15 cellular contexts compared by ENCODE assay signal in the genomic region with DNA sequence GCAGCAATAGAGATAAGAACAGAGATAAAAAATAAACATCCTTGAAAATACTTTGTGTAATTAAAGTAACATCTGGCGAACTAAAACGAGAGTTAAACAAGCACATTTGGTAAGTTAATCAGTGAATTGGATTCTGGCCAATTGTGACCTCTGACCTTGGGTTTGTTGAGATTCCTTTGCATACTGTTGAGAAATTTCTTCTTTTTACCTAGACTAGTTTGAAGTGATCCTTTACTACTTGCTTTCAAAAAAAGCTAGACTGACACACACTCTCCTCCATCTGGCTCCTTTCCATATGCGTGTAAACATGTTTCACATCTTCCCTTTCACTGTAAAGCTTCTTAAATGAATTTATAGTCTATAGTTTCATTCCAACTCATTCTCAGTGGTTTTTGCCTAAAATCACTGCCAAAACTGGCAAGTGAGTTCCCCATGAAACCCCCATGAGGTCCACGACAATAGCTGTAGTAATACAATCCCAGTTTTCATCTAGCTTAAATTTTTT. TPM values are rescaled to one million over a fixed set of nuclear protein-coding genes. Genes with fewer than 3 reads are reported as not detected.
DNase-seq lines count a peak whose midpoint lies in the region; ATAC-seq lines count a peak whose summit lies in the region.
"Had no signal": no experiment of that assay in that cellular context is flagged by ENCODE, and none has a peak within 500 bp of the region (broad histone marks: within the 10 kb centered on the region; RNA-seq: fewer than 3 reads in every experiment).

No MANE protein-coding gene starts in this region.

- intact Hi-C loops in left ventricle myocardium superior (cut with micrococcal nuclease) = no loop called here
- intact Hi-C loops in cardiac septum (cut with DNase I) = no loop called here
- intact Hi-C loops in head of caudate nucleus (cut with DNase I) = no loop called here

- no peaks in the 10 kb centered on the region for H3K79me1 ChIP-seq in mesendoderm (ENCODE audit: low read length)

- no peak overlapping the region for H3K4me3 ChIP-seq in mesendoderm (ENCODE audit: low read length)
- H3K4me3 ChIP-seq: SJCRH30, smooth muscle cell had no signal

- H4K5ac ChIP-seq in mesendoderm (ENCODE audit: low read length) = no peak overlapping the region

- H4K8ac ChIP-seq in mesendoderm (ENCODE audit: low read depth, low read length) = no peak overlapping the region

- H3K27ac ChIP-seq in mesendoderm (ENCODE audit: low read depth, low read length) = no peak overlapping the region
- H3K27ac ChIP-seq: SJCRH30 had no signal

- H3K36me3 ChIP-seq in mesendoderm (ENCODE audit: control insufficient read depth, insufficient read depth, low read length) = no peaks in the 10 kb centered on the region
- H3K36me3 ChIP-seq: SJCRH30 had no signal

- no peaks in the 10 kb centered on the region for H3K4me1 ChIP-seq in mesendoderm (ENCODE audit: control insufficient read depth, low read depth, low read length)
- H3K4me1 ChIP-seq: SJCRH30 had no signal

- H3K9ac ChIP-seq in mesendoderm (ENCODE audit: low read length) = no peak overlapping the region

- H3K23ac ChIP-seq in mesendoderm (ENCODE audit: low read length) = no peak overlapping the region

- no peak overlapping the region for H2BK5ac ChIP-seq in mesendoderm (ENCODE audit: low read length)

- no peak overlapping the region for H2AK5ac ChIP-seq in mesendoderm (ENCODE audit: low read length)

- H3K27me3 ChIP-seq in mesendoderm (ENCODE audit: insufficient read depth, low read length, poor library complexity) = no peaks in the 10 kb centered on the region
- H3K27me3 ChIP-seq: SJCRH30 had no signal

- DNase-seq in left ventricle myocardium superior = no peak
- DNase-seq in cardiac septum (ENCODE audit: low spot score) = no peak
- peak; percentile 72 for DNase-seq in amniotic epithelial cell (ENCODE audit: low read depth)
- no peak for DNase-seq in mesendoderm
- no peak for DNase-seq in NCI-H187 treated with DMSO at 0.1 percent for 48 hours (lab: John Stamatoyannopoulos, UW)
- no peak for DNase-seq in head of caudate nucleus
- DNase-seq in COR-L47 (lab: John Stamatoyannopoulos, UW) = no peak
- DNase-seq: activated B cell treated with CpG ODN at 0.5 μM for 24 hours; activated T-cell treated with anti-CD3 and anti-CD28 coated beads, Interleukin-2, amount 50 U/mL, for 72 hours; erythroblast; NCI-H510A treated with DMSO at 0.1 percent for 48 hours; SJCRH30; trophoblast cell had no signal

- peak; percentile 50 for ATAC-seq in left ventricle myocardium superior
- peak; percentile 44 for ATAC-seq in HG02840 (IDR thresholded peaks at IDR 0.05; ENCODE audit: low FRiP score, unreplicated experiment)

- H3K56ac ChIP-seq in mesendoderm (ENCODE audit: low read length) = no peak overlapping the region

- no peaks in the 10 kb centered on the region for H3K79me2 ChIP-seq in mesendoderm (ENCODE audit: control insufficient read depth, insufficient read depth, low read length)

- H3K4me2 ChIP-seq in mesendoderm (ENCODE audit: low read length) = no peak overlapping the region
- H3K4me2 ChIP-seq: smooth muscle cell had no signal

- H3K4ac ChIP-seq in mesendoderm (ENCODE audit: low read depth, low read length) = no peak overlapping the region

- no peak overlapping the region for H2BK120ac ChIP-seq in mesendoderm (ENCODE audit: low read depth, low read length)

- no CpG with 5 or more reads among the region's 4 CpGs for WGBS in mesendoderm (ENCODE audit: extremely low coverage, insufficient coverage, low lambda C conversion rate)

- H3K18ac ChIP-seq in mesendoderm (ENCODE audit: low read length) = no peak overlapping the region

- no peak overlapping the region for H2BK15ac ChIP-seq in mesendoderm (replicated peaks; ENCODE audit: low read depth)

RNA-seq across cellular contexts. Expression of a gene that starts 17.3 kb away (rescaled TPM):
- total RNA-seq in left ventricle myocardium superior = 72.4 TPM
- total RNA-seq in cardiac septum = 102 TPM
- 4.9 TPM for polyA plus RNA-seq in mesendoderm (2013, experiment 1 of 2)
- polyA plus RNA-seq in mesendoderm (2013, experiment 2 of 2) = 4.7 TPM
